1 cellular context compared by ENCODE assay signal in genomic region chr5:32785639-32786216, GRCh38.
TF ChIP-seq lines count a peak whose summit lies in the region.

No MANE protein-coding gene starts in this region.

TF ChIP-seq in SK-N-SH, 30 proteins besides CTCF, POLR2A, EP300 and RAD21 (continued from another document):
- TF ChIP-seq IRF3 (IDR thresholded peaks at IDR 0.05; ENCODE audit: low read depth, low read length) (no peak), TAF1 (IDR thresholded peaks at IDR 0.05; ENCODE audit: borderline replicate concordance, low read depth, low read length) (no peak), YY1 (IDR thresholded peaks at IDR 0.05; ENCODE audit: low read depth) (no peak), MXI1 (IDR thresholded peaks at IDR 0.05; ENCODE audit: low read depth, low read length) (no peak), USF1 (IDR thresholded peaks at IDR 0.05; ENCODE audit: borderline replicate concordance, low read depth) (no peak), RFX5 (IDR thresholded peaks at IDR 0.05; ENCODE audit: low read length) (no peak), USF2 (IDR thresholded peaks at IDR 0.05; ENCODE audit: borderline replicate concordance, low read depth, low read length) (no peak), NFIC (IDR thresholded peaks at IDR 0.05; ENCODE audit: borderline replicate concordance) (peak; percentile 84), ELF1 (IDR thresholded peaks at IDR 0.05) (no peak), FOSL2 (IDR thresholded peaks at IDR 0.05; ENCODE audit: borderline replicate concordance, low read depth) (no peak), RCOR1 (IDR thresholded peaks at IDR 0.05; ENCODE audit: low read length) (no peak), CHD2 (IDR thresholded peaks at IDR 0.05; ENCODE audit: low read length, partially characterized antibody) (no peak), TEAD4 (IDR thresholded peaks at IDR 0.05; ENCODE audit: borderline replicate concordance, insufficient read depth) (peak; percentile 71; the same call in 1 of the 2 replicates), POLR2AphosphoS5 (IDR thresholded peaks at IDR 0.05; ENCODE audit: low read depth, low read length) (no peak; the same call in 1 of the 2 replicates), TCF12 (IDR thresholded peaks at IDR 0.05) (peak; percentile 90)
